ENCODE assay signal across 19 cellular contexts in genomic region chr9:12861035-12861434, GRCh38.
DNase-seq lines count a peak whose midpoint lies in the region; ATAC-seq, FAIRE-seq and TF ChIP-seq lines count a peak whose summit lies in the region.
"Had no signal": no experiment of that assay in that cellular context is flagged by ENCODE, and none has a peak within 500 bp of the region (broad histone marks: within the 10 kb centered on the region; RNA-seq: fewer than 3 reads in every experiment).

No MANE protein-coding gene starts in this region.

- FAIRE-seq in pancreas (lab: Jason Lieb, UNC) = no peak
- FAIRE-seq: GM12878 had no signal

- POLR2A ChIA-PET in activated CD8-positive, alpha-beta T cell treated with anti-CD3 and anti-CD28 coated beads for 36 hours (lab: Charles Lee) = no interaction called here

- peaks cover 15% of the 10 kb centered on the region for H3K4me1 ChIP-seq in foreskin keratinocyte
- H3K4me1 ChIP-seq in pancreas = peaks cover 5 to 24% (median 17%) of the 10 kb centered on the region in 3 donors
- H3K4me1 ChIP-seq in prostate gland (replicated peaks) = no peaks in the 10 kb centered on the region

- DNase-seq in Caki2 (ENCODE audit: low read depth) (peak; percentile 4), foreskin keratinocyte (no peak), pancreas (no peak), UCSD-AML1 (lab: John Stamatoyannopoulos, UW; ENCODE audit: unreplicated experiment) (no peak), prostate gland (ENCODE audit: low spot score) (no peak), immature natural killer cell (no peak)
- DNase-seq in activated CD8-positive, alpha-beta T cell treated with anti-CD3 and anti-CD28 coated beads for 36 hours = no peak
- DNase-seq: ACHN; CD4-positive, CD25-positive, alpha-beta regulatory T cell; DMS79; KG1; MG63; NCI-H1092 treated with DMSO at 0.1 percent for 48 hours; NCI-H1694 treated with DMSO at 0.1 percent for 48 hours had no signal

- H3K9me3 Mint-ChIP-seq in immature natural killer cell = peaks cover 0 to 29% (median 16%) of the 10 kb centered on the region in 6 donors
- H3K9me3 Mint-ChIP-seq in activated CD8-positive, alpha-beta T cell treated with anti-CD3 and anti-CD28 coated beads for 36 hours = peaks cover 7% of the 10 kb centered on the region
- H3K9me3 Mint-ChIP-seq: GM23338 had no signal

- in situ Hi-C loops in Caki2 (cut with HindIII; ENCODE audit: low pct_unique_long_range_greater_than_20kb, low sequenced_read_pairs) = no loop called here

- intact Hi-C loops in pancreas (cut with DNase I) (no loop called here), prostate gland (cut with DNase I) (no loop called here)
- intact Hi-C loops in activated CD8-positive, alpha-beta T cell treated with anti-CD3 and anti-CD28 coated beads for 36 hours (cut with micrococcal nuclease) = no loop called here

- no peak for ATAC-seq in foreskin keratinocyte
- ATAC-seq in pancreas = peak; percentile 48 to 89 (median 70)
- ATAC-seq in activated CD8-positive, alpha-beta T cell treated with anti-CD3 and anti-CD28 coated beads for 36 hours = no peak
- ATAC-seq: GM12878, GM23338, Right ventricle myocardium inferior had no signal

- H3K27ac ChIP-seq in VCaP (peak overlapping the region; percentile 47), foreskin keratinocyte (peak overlapping the region; percentile 89), pancreas (peak overlapping the region in 2 of 4 donors; percentile 5 to 51), prostate gland (no peak overlapping the region)
- H3K27ac ChIP-seq: HL-60 had no signal

- H3K9me3 ChIP-seq in pancreas (no peaks in the 10 kb centered on the region), prostate gland (no peaks in the 10 kb centered on the region)

- H3K4me3 Mint-ChIP-seq in immature natural killer cell = no peak overlapping the region
- no peak overlapping the region for H3K4me3 Mint-ChIP-seq in activated CD8-positive, alpha-beta T cell treated with anti-CD3 and anti-CD28 coated beads for 36 hours
- H3K4me3 Mint-ChIP-seq: CD4-positive, CD25-positive, alpha-beta regulatory T cell; GM23338 had no signal

- H3K27me3 ChIP-seq in foreskin keratinocyte (no peaks in the 10 kb centered on the region), pancreas (no peaks in the 10 kb centered on the region), prostate gland (replicated peaks; ENCODE audit: insufficient read depth) (no peaks in the 10 kb centered on the region)
- H3K27me3 ChIP-seq: MG63 had no signal

- H3K36me3 Mint-ChIP-seq in immature natural killer cell = no peaks in the 10 kb centered on the region
- no peaks in the 10 kb centered on the region for H3K36me3 Mint-ChIP-seq in activated CD8-positive, alpha-beta T cell treated with anti-CD3 and anti-CD28 coated beads for 36 hours (ENCODE audit: low read depth)
- H3K36me3 Mint-ChIP-seq: CD4-positive, CD25-positive, alpha-beta regulatory T cell had no signal

- H3K4me1 Mint-ChIP-seq in immature natural killer cell = no peaks in the 10 kb centered on the region
- H3K4me1 Mint-ChIP-seq in activated CD8-positive, alpha-beta T cell treated with anti-CD3 and anti-CD28 coated beads for 36 hours (ENCODE audit: low read depth) = no peaks in the 10 kb centered on the region
- H3K4me1 Mint-ChIP-seq: CD4-positive, CD25-positive, alpha-beta regulatory T cell had no signal

- no peak for TF ChIP-seq CTCF in VCaP (conservative IDR thresholded peaks at IDR 0.05)
- TF ChIP-seq CTCF in foreskin keratinocyte (conservative IDR thresholded peaks at IDR 0.05) = no peak
- TF ChIP-seq CTCF in pancreas (IDR thresholded peaks at IDR 0.05) = no peak
- no peak for TF ChIP-seq CTCF in prostate gland (IDR thresholded peaks at IDR 0.05)
- TF ChIP-seq CTCF in activated CD8-positive, alpha-beta T cell treated with anti-CD3 and anti-CD28 coated beads for 36 hours (IDR thresholded peaks at IDR 0.05) = no peak

- CTCF ChIA-PET in activated CD8-positive, alpha-beta T cell treated with anti-CD3 and anti-CD28 coated beads for 36 hours (lab: Charles Lee) = interaction anchor here (0.6 kb wide), 1 partner anchor 999 kb away, joined by 3 read pairs; no protein-coding TSS in a partner anchor

- H3K27ac Mint-ChIP-seq in immature natural killer cell = no peak overlapping the region
- no peak overlapping the region for H3K27ac Mint-ChIP-seq in activated CD8-positive, alpha-beta T cell treated with anti-CD3 and anti-CD28 coated beads for 36 hours
- H3K27ac Mint-ChIP-seq: CD4-positive, CD25-positive, alpha-beta regulatory T cell; GM23338 had no signal

- H3K4me3 ChIP-seq in pancreas (no peak overlapping the region), prostate gland (no peak overlapping the region)
- H3K4me3 ChIP-seq: GM12878, GM23338, MG63 had no signal

- 18 to 24% methylated on average over 1 of the region's 1 CpG for WGBS in pancreas, 2 donors
- whole genome bisulfite sequencing in prostate gland = 75% methylated on average over 1 of the region's 1 CpG

- TF ChIP-seq POLR2A in prostate gland (IDR thresholded peaks at IDR 0.05) = no peak

- H3K36me3 ChIP-seq in pancreas = no peaks in the 10 kb centered on the region
- no peaks in the 10 kb centered on the region for H3K36me3 ChIP-seq in prostate gland
- H3K36me3 ChIP-seq: MG63 had no signal

- no peaks in the 10 kb centered on the region for H3K27me3 Mint-ChIP-seq in immature natural killer cell (ENCODE audit: low read depth in 3 of 3)
- no peaks in the 10 kb centered on the region for H3K27me3 Mint-ChIP-seq in activated CD8-positive, alpha-beta T cell treated with anti-CD3 and anti-CD28 coated beads for 36 hours
- H3K27me3 Mint-ChIP-seq: CD4-positive, CD25-positive, alpha-beta regulatory T cell had no signal

Comparison
In these comparisons a context has a peak if more than half of its experiments do, and no peak if none do; other contexts are left out.
1. H3K27ac ChIP-seq: peak in VCaP (single experiment) and foreskin keratinocyte (single experiment); none in prostate gland (0 of 2).
2. ATAC-seq: peak in pancreas (4 of 4); none in foreskin keratinocyte (single experiment) and activated CD8-positive, alpha-beta T cell treated with anti-CD3 and anti-CD28 coated beads for 36 hours (single experiment).